In the genomic region with DNA sequence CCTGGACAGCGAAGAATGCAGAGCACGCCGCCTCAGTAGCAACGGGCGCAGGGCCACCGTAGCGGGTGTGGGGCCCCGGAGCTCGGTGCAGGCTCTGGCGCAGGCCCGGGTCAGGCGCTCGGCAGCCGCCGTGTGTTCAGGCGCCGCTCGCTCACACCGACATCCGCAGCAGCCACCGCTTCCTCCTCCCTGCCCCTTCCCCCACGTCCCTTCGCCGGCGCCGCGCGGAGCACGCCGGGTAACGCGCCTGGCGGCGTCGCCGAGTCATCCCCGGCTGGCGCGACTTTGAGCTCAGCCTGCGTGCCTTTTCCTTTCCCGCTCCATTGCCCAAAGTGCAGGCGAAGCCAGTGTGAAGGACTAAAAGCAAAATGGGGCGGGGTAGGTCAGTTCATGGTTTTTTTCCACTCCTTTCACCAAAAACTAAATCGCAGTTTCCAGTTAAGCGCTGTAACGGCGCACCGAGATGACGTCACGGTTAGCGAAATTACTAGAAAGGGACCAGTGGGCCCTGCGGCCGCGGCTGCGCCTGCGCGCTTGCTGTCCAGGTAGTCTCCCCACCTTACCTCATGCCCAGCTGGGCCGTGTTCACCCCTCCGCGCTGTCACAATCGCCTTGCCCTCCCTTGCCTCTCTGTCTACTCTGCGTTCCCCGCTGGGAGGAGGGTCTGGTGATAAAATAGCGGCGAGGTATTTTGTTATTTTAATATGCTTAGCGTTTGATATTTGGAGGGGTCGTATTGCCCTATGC, we compare ENCODE assay signal across 8 cellular contexts. TPM values are rescaled to one million over a fixed set of nuclear protein-coding genes. Genes with fewer than 3 reads are reported as not detected.
DNase-seq lines count a peak whose midpoint lies in the region; ATAC-seq and TF ChIP-seq lines count a peak whose summit lies in the region.

A gene (minus strand): TSS at position 191 of the 747 bp plus-strand sequence. CDS start 279 bp downstream, outside the sequence.

- intact Hi-C loops in activated T-helper 2 cell treated with anti-CD3 and anti-CD28 coated beads, Interferon-gamma antibody, Interleukin-2, Interleukin-4, amounts not matched to agents 10 μg/mL and 5 μg/mL and 100 μg/mL, durations not matched to agents 14 hours and 24 hours and 36 hours (cut with micrococcal nuclease) = loop anchor here (1.0 to 5.0 kb wide), 4 partner anchors 85 to 272 kb away; a partner anchor contains a TSS
- intact Hi-C loops in natural killer cell (cut with micrococcal nuclease) = loop anchor here (1.0 to 5.0 kb wide), 4 partner anchors 85 to 274 kb away; a partner anchor contains a TSS

- peak within 1 kb of the TSS; percentile 91 for H3K4me2 ChIP-seq in Loucy (ENCODE audit: low read depth, low read length, poor library complexity, severe bottlenecking)

- H3K27me3 Mint-ChIP-seq in activated T-helper 2 cell treated with anti-CD3 and anti-CD28 coated beads, Interferon-gamma antibody, Interleukin-2, Interleukin-4, amounts not matched to agents 10 μg/mL and 5 μg/mL and 100 μg/mL, durations not matched to agents 14 hours and 24 hours and 36 hours (ENCODE audit: low read depth) = no peaks in the 10 kb centered on the region
- H3K27me3 Mint-ChIP-seq in natural killer cell (ENCODE audit: low read depth in 2 of 2) = peaks cover 0 to 2% of the 10 kb centered on the region in 2 donors

- H3K36me3 ChIP-seq in H7 (replicated peaks; ENCODE audit: control insufficient read depth, insufficient read depth, low read length) (no peaks in the 10 kb centered on the region; the same call in 1 of the 2 replicates), Loucy (ENCODE audit: insufficient read depth, low read length) (no peaks in the 10 kb centered on the region), RWPE2 (ENCODE audit: low read depth) (0 out of 2 replicates have a peak, but pooled peaks cover 8% of the 10 kb centered on the region)

- H3K79me2 ChIP-seq in Loucy (ENCODE audit: insufficient read depth, low read length) = peaks cover 52% of the 10 kb centered on the region

- ATAC-seq in RWPE2 (ENCODE audit: low read depth) = peak; percentile 79
- ATAC-seq in natural killer cell = peak; percentile 80 to 91 (median 86)

- H3K4me1 ChIP-seq in Loucy (ENCODE audit: insufficient read depth, low read length, poor library complexity, severe bottlenecking) (peaks cover 41% of the 10 kb centered on the region), RWPE2 (ENCODE audit: insufficient read depth, poor library complexity, severe bottlenecking) (peaks cover 14% of the 10 kb centered on the region)

- H2AFZ ChIP-seq in Loucy (ENCODE audit: low read length) = peak within 1 kb of the TSS; percentile 98

- peak within 1 kb of the TSS; percentile 88 for H3K4me3 Mint-ChIP-seq in activated T-helper 2 cell treated with anti-CD3 and anti-CD28 coated beads, Interferon-gamma antibody, Interleukin-2, Interleukin-4, amounts not matched to agents 10 μg/mL and 5 μg/mL and 100 μg/mL, durations not matched to agents 14 hours and 24 hours and 36 hours (ENCODE audit: low read depth)
- H3K4me3 Mint-ChIP-seq in natural killer cell = peak within 1 kb of the TSS; percentile 96

- DNase-seq in ELF-1 (ENCODE audit: low read depth, low spot score) (peak; percentile 93), H7 (peak; percentile 95), RWPE2 (ENCODE audit: low spot score) (peak; percentile 92), fibroblast of peridontal ligament (ENCODE audit: extremely low read depth) (peak; percentile 95), natural killer cell (peak; percentile 93)
- peak; percentile 90 for DNase-seq in activated T-helper 2 cell treated with anti-CD3 and anti-CD28 coated beads, Interferon-gamma antibody, Interleukin-2, Interleukin-4, amounts not matched to agents 10 μg/mL and 5 μg/mL and 100 μg/mL, durations not matched to agents 14 hours and 24 hours and 36 hours (ENCODE audit: low spot score)
- DNase-seq in stimulated activated naive CD4-positive, alpha-beta T cell (lab: John Stamatoyannopoulos, UW) = peak; percentile 85 to 99 (median 91)

- peak within 1 kb of the TSS; percentile 75 for H3K27ac ChIP-seq in RWPE2 (ENCODE audit: poor library complexity, severe bottlenecking)

- H4K20me1 ChIP-seq in Loucy (ENCODE audit: insufficient read depth, low read length, poor library complexity, severe bottlenecking) = peaks cover 44% of the 10 kb centered on the region

- no peaks in the 10 kb centered on the region for H3K9me3 Mint-ChIP-seq in activated T-helper 2 cell treated with anti-CD3 and anti-CD28 coated beads, Interferon-gamma antibody, Interleukin-2, Interleukin-4, amounts not matched to agents 10 μg/mL and 5 μg/mL and 100 μg/mL, durations not matched to agents 14 hours and 24 hours and 36 hours
- no peaks in the 10 kb centered on the region for H3K9me3 Mint-ChIP-seq in natural killer cell

- TF ChIP-seq CTCF in Loucy (conservative IDR thresholded peaks at IDR 0.05; ENCODE audit: low read length) = no peak
- TF ChIP-seq CTCF in RWPE2 (IDR thresholded peaks at IDR 0.05; ENCODE audit: poor library complexity, severe bottlenecking) = no peak
- TF ChIP-seq CTCF in natural killer cell (IDR thresholded peaks at IDR 0.05) = no peak

- H3K9ac ChIP-seq in Loucy (ENCODE audit: low read depth, low read length, poor library complexity, severe bottlenecking) = peak within 1 kb of the TSS; percentile 91

- H3K4me3 ChIP-seq in H7 (ENCODE audit: insufficient read depth, low read depth, low read length) (peak within 1 kb of the TSS; percentile 100), Loucy (ENCODE audit: low read length, poor library complexity, severe bottlenecking) (peak within 1 kb of the TSS; percentile 90), RWPE2 (ENCODE audit: severe bottlenecking) (peak within 1 kb of the TSS; percentile 77)

- H3K4me1 Mint-ChIP-seq in activated T-helper 2 cell treated with anti-CD3 and anti-CD28 coated beads, Interferon-gamma antibody, Interleukin-2, Interleukin-4, amounts not matched to agents 10 μg/mL and 5 μg/mL and 100 μg/mL, durations not matched to agents 14 hours and 24 hours and 36 hours (ENCODE audit: low read depth) = peaks cover 27% of the 10 kb centered on the region
- peaks cover 31 to 32% of the 10 kb centered on the region in 2 donors for H3K4me1 Mint-ChIP-seq in natural killer cell

- H3K9me2 ChIP-seq in Loucy (replicated peaks; ENCODE audit: low read depth, low read length) = no peaks in the 10 kb centered on the region

- H3F3A ChIP-seq in Loucy (ENCODE audit: low read depth) = no peaks in the 10 kb centered on the region

- no peaks in the 10 kb centered on the region for H3K27me3 ChIP-seq in H7 (ENCODE audit: control insufficient read depth, insufficient read depth, low read length)
- no peaks in the 10 kb centered on the region for H3K27me3 ChIP-seq in Loucy (ENCODE audit: insufficient read depth, low read length, poor library complexity, severe bottlenecking)
- no peaks in the 10 kb centered on the region for H3K27me3 ChIP-seq in RWPE2 (ENCODE audit: insufficient read depth, poor library complexity, severe bottlenecking)

- no peaks in the 10 kb centered on the region for H3K9me3 ChIP-seq in Loucy (ENCODE audit: insufficient read depth, low read depth, low read length)
- no peaks in the 10 kb centered on the region for H3K9me3 ChIP-seq in RWPE2 (ENCODE audit: severe bottlenecking)

- peak within 1 kb of the TSS; percentile 96 for H3K27ac Mint-ChIP-seq in activated T-helper 2 cell treated with anti-CD3 and anti-CD28 coated beads, Interferon-gamma antibody, Interleukin-2, Interleukin-4, amounts not matched to agents 10 μg/mL and 5 μg/mL and 100 μg/mL, durations not matched to agents 14 hours and 24 hours and 36 hours
- peak within 1 kb of the TSS; percentile 99 to 100 for H3K27ac Mint-ChIP-seq in natural killer cell

- peaks cover 27% of the 10 kb centered on the region for H3K36me3 Mint-ChIP-seq in activated T-helper 2 cell treated with anti-CD3 and anti-CD28 coated beads, Interferon-gamma antibody, Interleukin-2, Interleukin-4, amounts not matched to agents 10 μg/mL and 5 μg/mL and 100 μg/mL, durations not matched to agents 14 hours and 24 hours and 36 hours (ENCODE audit: low read depth)
- no peaks in the 10 kb centered on the region for H3K36me3 Mint-ChIP-seq in natural killer cell

RNA-seq across cellular contexts. Expression of the gene that starts here (rescaled TPM):
- total RNA-seq in H7 (2014; rRNA removed; shearing (Covaris generic)) = 126 and 152 TPM in 2 replicates
- 138 and 140 TPM in 2 replicates for total RNA-seq in activated T-helper 2 cell treated with anti-CD3 and anti-CD28 coated beads, Interferon-gamma antibody, Interleukin-2, Interleukin-4, amounts not matched to agents 10 μg/mL and 5 μg/mL and 100 μg/mL, durations not matched to agents 14 hours and 24 hours and 36 hours
- 100 to 1,000 TPM; 137 to 151 (median 141) TPM for total RNA-seq in natural killer cell

Comparison
In these comparisons a context has a peak if more than half of its experiments do, and no peak if none do; other contexts are left out.
1. Peak in every context shown above with its lines: DNase-seq, ATAC-seq, H3K4me3 ChIP-seq and H3K27ac ChIP-seq.